Comparison of ENCODE assay signal across 8 cellular contexts in the genomic region with DNA sequence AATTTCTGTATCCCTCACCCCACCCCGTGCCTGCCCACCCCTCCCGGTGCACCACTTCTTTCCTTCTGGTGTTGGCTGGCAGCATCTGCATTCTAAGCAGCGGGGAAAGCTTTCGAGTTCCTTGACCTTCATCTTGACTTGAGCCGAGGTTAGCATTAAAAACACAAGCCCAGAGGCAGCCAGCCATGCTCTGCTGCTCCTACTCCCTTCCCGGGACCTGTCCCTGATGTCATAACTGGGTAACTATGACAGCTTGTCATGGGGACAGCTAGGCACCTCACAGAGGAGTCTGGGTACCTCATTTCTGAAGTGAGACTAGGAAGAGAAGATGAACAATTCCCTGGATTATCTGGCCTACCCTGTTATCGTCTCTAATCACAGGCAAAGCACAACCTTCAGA. TPM values are rescaled to one million over a fixed set of nuclear protein-coding genes. Genes with fewer than 3 reads are reported as not detected.
DNase-seq lines count a peak whose midpoint lies in the region; FAIRE-seq and TF ChIP-seq lines count a peak whose summit lies in the region.

CFAP97D1 (plus strand) TSS at position 301 of the 400 bp plus-strand sequence; CDS start at position 329, 28 bp downstream.

- H3K27me3 ChIP-seq in HAP-1 (ENCODE audit: low read depth) (0 out of 2 replicates have a peak, but pooled peaks cover 8% of the 10 kb centered on the region), hepatocyte (no peaks in the 10 kb centered on the region), skeletal muscle satellite cell (ENCODE audit: control insufficient read depth, insufficient read depth, low read length) (no peaks in the 10 kb centered on the region)

- no peaks in the 10 kb centered on the region for H3K9me3 Mint-ChIP-seq in activated CD4-positive, alpha-beta memory T cell treated with anti-CD3 and anti-CD28 coated beads, Interleukin-2, amount 10 ng/mL, durations not matched to agents 7 days and 5 days

- H2AFZ ChIP-seq in hepatocyte, result peak within 1 kb of the TSS; percentile 83

- H3K4me3 ChIP-seq in HAP-1 (peak within 1 kb of the TSS; percentile 86), hepatocyte (peak within 1 kb of the TSS; percentile 90), skeletal muscle satellite cell (ENCODE audit: low read length) (peak within 1 kb of the TSS; percentile 96)

- H3K9ac ChIP-seq in skeletal muscle satellite cell (ENCODE audit: low read depth, low read length), result peak within 1 kb of the TSS; percentile 99

- peaks cover 5% of the 10 kb centered on the region for H3K36me3 ChIP-seq in HAP-1 (replicated peaks)
- H3K36me3 ChIP-seq in hepatocyte (replicated peaks; ENCODE audit: insufficient read depth, low read depth), result no peaks in the 10 kb centered on the region
- peaks cover 14% of the 10 kb centered on the region for H3K36me3 ChIP-seq in skeletal muscle satellite cell (ENCODE audit: insufficient read depth, low read length)

- H3K27ac ChIP-seq in hepatocyte, result peak within 1 kb of the TSS; percentile 99

- no peak for FAIRE-seq in frontal cortex (lab: Jason Lieb, UNC)

- H3K4me3 Mint-ChIP-seq in activated CD4-positive, alpha-beta memory T cell treated with anti-CD3 and anti-CD28 coated beads, Interleukin-2, amount 10 ng/mL, durations not matched to agents 7 days and 5 days, result peak within 1 kb of the TSS; percentile 62

- peaks cover 49% of the 10 kb centered on the region for H3K27me3 Mint-ChIP-seq in activated CD4-positive, alpha-beta memory T cell treated with anti-CD3 and anti-CD28 coated beads, Interleukin-2, amount 10 ng/mL, durations not matched to agents 7 days and 5 days

- no peak for TF ChIP-seq CTCF in hepatocyte (IDR thresholded peaks at IDR 0.05; ENCODE audit: poor library complexity)

- H4K20me1 ChIP-seq in hepatocyte (ENCODE audit: insufficient read depth, poor library complexity, severe bottlenecking), result no peaks in the 10 kb centered on the region

- peaks cover 27% of the 10 kb centered on the region for H3K79me2 ChIP-seq in hepatocyte

- no peaks in the 10 kb centered on the region for H3K9me2 ChIP-seq in hepatocyte (replicated peaks; ENCODE audit: insufficient read depth)

- H3K4me1 ChIP-seq in HAP-1 (peaks cover 10% of the 10 kb centered on the region), hepatocyte (ENCODE audit: insufficient read depth) (peaks cover 19% of the 10 kb centered on the region), skeletal muscle satellite cell (ENCODE audit: control insufficient read depth, insufficient read depth, low read length) (peaks cover 42% of the 10 kb centered on the region)

- no peak within 1 kb of the TSS for H3K27ac Mint-ChIP-seq in activated CD4-positive, alpha-beta memory T cell treated with anti-CD3 and anti-CD28 coated beads, Interleukin-2, amount 10 ng/mL, durations not matched to agents 7 days and 5 days

- 64% methylated on average over 7 of the region's 7 CpGs for WGBS in hepatocyte (ENCODE audit: low lambda C conversion rate, missing lambda C conversion rate)

- CTCF ChIA-PET in activated CD4-positive, alpha-beta memory T cell treated with anti-CD3 and anti-CD28 coated beads, Interleukin-2, amount 10 ng/mL, durations not matched to agents 7 days and 5 days (lab: Charles Lee), result interaction anchor here (0.8 to 1.0 kb wide), 2 partner anchors 13 to 296 kb away, joined by 3 to 4 read pairs; partner anchors contain the start of gene DHX8

- DNase-seq in HAP-1 (ENCODE audit: low spot score in 2 of 2) (no peak), hepatocyte (ENCODE audit: low spot score) (no peak), frontal cortex (ENCODE audit: low spot score in 2 of 2) (no peak), NOMO-1 treated with dmso at 0.1 percent for 144 hours (lab: John Stamatoyannopoulos, UW; ENCODE audit: unreplicated experiment) (no peak), pons (ENCODE audit: low spot score) (no peak)
- no peak for DNase-seq in activated CD4-positive, alpha-beta memory T cell treated with anti-CD3 and anti-CD28 coated beads, Interleukin-2, amount 10 ng/mL, durations not matched to agents 7 days and 5 days
- no peak for DNase-seq in stimulated activated CD4-positive, alpha-beta T cell treated with anti-CD3 and anti-CD28 coated beads, Interleukin-4, amount 100 ng/mL, for 24 hours

- no peaks in the 10 kb centered on the region for H3K36me3 Mint-ChIP-seq in activated CD4-positive, alpha-beta memory T cell treated with anti-CD3 and anti-CD28 coated beads, Interleukin-2, amount 10 ng/mL, durations not matched to agents 7 days and 5 days (ENCODE audit: low read depth)

- H3K4me2 ChIP-seq in hepatocyte (peak within 1 kb of the TSS; percentile 95), skeletal muscle satellite cell (ENCODE audit: low read length) (peak within 1 kb of the TSS; percentile 97)

- POLR2A ChIA-PET in activated CD4-positive, alpha-beta memory T cell treated with anti-CD3 and anti-CD28 coated beads, Interleukin-2, amount 10 ng/mL, durations not matched to agents 7 days and 5 days (lab: Charles Lee), result no interaction called here

- in situ Hi-C loops in HAP-1 (cut with MboI; ENCODE audit: low sequenced_read_pairs), result no loop called here

- no peaks in the 10 kb centered on the region for H3K9me3 ChIP-seq in HAP-1
- H3K9me3 ChIP-seq in hepatocyte (ENCODE audit: low read depth), result no peaks in the 10 kb centered on the region
- H3K9me3 ChIP-seq in skeletal muscle satellite cell (replicated peaks; ENCODE audit: low read length), result no peaks in the 10 kb centered on the region

- peaks cover 7% of the 10 kb centered on the region for H3K4me1 Mint-ChIP-seq in activated CD4-positive, alpha-beta memory T cell treated with anti-CD3 and anti-CD28 coated beads, Interleukin-2, amount 10 ng/mL, durations not matched to agents 7 days and 5 days

RNA-seq across cellular contexts. Expression of gene CFAP97D1, which starts in this region (rescaled TPM):
- not detected for total RNA-seq in activated CD4-positive, alpha-beta memory T cell treated with anti-CD3 and anti-CD28 coated beads, Interleukin-2, amount 10 ng/mL, durations not matched to agents 7 days and 5 days
- total RNA-seq in hepatocyte, result 0.10 TPM in 1 of 2 replicates, not detected in the other
- not detected in 2 replicates for polyA plus RNA-seq in hepatocyte
- under 0.01 TPM in 1 of 2 replicates, not detected in the other for total RNA-seq in skeletal muscle satellite cell (2012; rRNA removed)
- total RNA-seq in frontal cortex, result not detected
